ENCODE assay signal across 1 cellular context in the genomic region with DNA sequence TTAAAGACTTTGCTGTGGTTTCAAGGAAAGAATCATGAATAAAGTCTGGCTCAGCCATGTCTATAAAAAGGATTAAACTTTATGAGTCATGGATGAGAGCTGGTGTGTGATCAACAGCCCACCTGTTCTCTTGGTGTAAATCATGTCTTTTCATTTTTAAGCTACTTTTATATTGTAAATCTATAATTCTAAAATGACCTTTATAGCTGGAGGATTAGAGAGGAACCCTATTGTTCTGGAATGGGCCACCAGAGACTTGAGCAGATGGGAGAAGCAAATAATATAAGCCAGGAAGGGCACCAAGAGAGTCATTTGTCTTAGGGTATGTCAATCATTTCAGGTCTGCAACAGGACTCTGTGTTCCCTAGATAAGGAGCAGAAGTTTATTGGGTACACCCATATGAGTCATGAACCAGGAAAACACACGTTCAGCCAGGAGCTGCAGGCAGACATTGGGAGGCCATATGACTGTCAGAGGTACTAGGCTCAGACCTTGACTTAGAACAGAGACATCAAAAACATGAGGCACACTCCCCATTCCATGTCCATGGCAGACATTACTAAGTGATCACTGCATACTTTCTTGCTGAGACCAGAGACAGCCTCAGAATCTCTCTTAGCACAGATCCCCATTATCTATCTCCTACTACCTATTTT.
A peak's percentile ranks its signal among the peaks of the same experiment; 100 is the strongest.
TF ChIP-seq lines count a peak whose summit lies in the region.

No MANE protein-coding gene starts in this region.

TF ChIP-seq in K562, 482 proteins besides CTCF, POLR2A, EP300 and RAD21 (continued from another document and continues in another):
- TF ChIP-seq, protein P1, sequence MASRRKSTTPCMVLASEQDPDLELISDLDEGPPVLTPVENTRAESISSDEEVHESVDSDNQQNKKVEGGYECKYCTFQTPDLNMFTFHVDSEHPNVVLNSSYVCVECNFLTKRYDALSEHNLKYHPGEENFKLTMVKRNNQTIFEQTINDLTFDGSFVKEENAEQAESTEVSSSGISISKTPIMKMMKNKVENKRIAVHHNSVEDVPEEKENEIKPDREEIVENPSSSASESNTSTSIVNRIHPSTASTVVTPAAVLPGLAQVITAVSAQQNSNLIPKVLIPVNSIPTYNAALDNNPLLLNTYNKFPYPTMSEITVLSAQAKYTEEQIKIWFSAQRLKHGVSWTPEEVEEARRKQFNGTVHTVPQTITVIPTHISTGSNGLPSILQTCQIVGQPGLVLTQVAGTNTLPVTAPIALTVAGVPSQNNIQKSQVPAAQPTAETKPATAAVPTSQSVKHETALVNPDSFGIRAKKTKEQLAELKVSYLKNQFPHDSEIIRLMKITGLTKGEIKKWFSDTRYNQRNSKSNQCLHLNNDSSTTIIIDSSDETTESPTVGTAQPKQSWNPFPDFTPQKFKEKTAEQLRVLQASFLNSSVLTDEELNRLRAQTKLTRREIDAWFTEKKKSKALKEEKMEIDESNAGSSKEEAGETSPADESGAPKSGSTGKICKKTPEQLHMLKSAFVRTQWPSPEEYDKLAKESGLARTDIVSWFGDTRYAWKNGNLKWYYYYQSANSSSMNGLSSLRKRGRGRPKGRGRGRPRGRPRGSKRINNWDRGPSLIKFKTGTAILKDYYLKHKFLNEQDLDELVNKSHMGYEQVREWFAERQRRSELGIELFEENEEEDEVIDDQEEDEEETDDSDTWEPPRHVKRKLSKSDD (conservative IDR thresholded peaks at IDR 0.05; ENCODE audit: low read length) = no peak
- TF ChIP-seq SETDB1 (IDR thresholded peaks at IDR 0.05; ENCODE audit: low read length) = no peak
- TF ChIP-seq RUNX1 (IDR thresholded peaks at IDR 0.05; ENCODE audit: low read depth) = no peak
- peak; percentile 76 for TF ChIP-seq NCOR1 (IDR thresholded peaks at IDR 0.05)
- TF ChIP-seq, protein P2, sequence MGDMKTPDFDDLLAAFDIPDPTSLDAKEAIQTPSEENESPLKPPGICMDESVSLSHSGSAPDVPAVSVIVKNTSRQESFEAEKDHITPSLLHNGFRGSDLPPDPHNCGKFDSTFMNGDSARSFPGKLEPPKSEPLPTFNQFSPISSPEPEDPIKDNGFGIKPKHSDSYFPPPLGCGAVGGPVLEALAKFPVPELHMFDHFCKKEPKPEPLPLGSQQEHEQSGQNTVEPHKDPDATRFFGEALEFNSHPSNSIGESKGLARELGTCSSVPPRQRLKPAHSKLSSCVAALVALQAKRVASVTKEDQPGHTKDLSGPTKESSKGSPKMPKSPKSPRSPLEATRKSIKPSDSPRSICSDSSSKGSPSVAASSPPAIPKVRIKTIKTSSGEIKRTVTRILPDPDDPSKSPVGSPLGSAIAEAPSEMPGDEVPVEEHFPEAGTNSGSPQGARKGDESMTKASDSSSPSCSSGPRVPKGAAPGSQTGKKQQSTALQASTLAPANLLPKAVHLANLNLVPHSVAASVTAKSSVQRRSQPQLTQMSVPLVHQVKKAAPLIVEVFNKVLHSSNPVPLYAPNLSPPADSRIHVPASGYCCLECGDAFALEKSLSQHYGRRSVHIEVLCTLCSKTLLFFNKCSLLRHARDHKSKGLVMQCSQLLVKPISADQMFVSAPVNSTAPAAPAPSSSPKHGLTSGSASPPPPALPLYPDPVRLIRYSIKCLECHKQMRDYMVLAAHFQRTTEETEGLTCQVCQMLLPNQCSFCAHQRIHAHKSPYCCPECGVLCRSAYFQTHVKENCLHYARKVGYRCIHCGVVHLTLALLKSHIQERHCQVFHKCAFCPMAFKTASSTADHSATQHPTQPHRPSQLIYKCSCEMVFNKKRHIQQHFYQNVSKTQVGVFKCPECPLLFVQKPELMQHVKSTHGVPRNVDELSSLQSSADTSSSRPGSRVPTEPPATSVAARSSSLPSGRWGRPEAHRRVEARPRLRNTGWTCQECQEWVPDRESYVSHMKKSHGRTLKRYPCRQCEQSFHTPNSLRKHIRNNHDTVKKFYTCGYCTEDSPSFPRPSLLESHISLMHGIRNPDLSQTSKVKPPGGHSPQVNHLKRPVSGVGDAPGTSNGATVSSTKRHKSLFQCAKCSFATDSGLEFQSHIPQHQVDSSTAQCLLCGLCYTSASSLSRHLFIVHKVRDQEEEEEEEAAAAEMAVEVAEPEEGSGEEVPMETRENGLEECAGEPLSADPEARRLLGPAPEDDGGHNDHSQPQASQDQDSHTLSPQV (IDR thresholded peaks at IDR 0.05) = 0 out of 2 replicates have a peak, but pooled peaks have one; percentile 25
- TF ChIP-seq RBM14 (IDR thresholded peaks at IDR 0.05; ENCODE audit: borderline replicate concordance, insufficient read depth, low read depth, low read length) = no peak
- TF ChIP-seq, protein P3, sequence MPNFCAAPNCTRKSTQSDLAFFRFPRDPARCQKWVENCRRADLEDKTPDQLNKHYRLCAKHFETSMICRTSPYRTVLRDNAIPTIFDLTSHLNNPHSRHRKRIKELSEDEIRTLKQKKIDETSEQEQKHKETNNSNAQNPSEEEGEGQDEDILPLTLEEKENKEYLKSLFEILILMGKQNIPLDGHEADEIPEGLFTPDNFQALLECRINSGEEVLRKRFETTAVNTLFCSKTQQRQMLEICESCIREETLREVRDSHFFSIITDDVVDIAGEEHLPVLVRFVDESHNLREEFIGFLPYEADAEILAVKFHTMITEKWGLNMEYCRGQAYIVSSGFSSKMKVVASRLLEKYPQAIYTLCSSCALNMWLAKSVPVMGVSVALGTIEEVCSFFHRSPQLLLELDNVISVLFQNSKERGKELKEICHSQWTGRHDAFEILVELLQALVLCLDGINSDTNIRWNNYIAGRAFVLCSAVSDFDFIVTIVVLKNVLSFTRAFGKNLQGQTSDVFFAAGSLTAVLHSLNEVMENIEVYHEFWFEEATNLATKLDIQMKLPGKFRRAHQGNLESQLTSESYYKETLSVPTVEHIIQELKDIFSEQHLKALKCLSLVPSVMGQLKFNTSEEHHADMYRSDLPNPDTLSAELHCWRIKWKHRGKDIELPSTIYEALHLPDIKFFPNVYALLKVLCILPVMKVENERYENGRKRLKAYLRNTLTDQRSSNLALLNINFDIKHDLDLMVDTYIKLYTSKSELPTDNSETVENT (CRISPR knock-in tag; IDR thresholded peaks at IDR 0.05) = no peak
- TF ChIP-seq, protein P4, sequence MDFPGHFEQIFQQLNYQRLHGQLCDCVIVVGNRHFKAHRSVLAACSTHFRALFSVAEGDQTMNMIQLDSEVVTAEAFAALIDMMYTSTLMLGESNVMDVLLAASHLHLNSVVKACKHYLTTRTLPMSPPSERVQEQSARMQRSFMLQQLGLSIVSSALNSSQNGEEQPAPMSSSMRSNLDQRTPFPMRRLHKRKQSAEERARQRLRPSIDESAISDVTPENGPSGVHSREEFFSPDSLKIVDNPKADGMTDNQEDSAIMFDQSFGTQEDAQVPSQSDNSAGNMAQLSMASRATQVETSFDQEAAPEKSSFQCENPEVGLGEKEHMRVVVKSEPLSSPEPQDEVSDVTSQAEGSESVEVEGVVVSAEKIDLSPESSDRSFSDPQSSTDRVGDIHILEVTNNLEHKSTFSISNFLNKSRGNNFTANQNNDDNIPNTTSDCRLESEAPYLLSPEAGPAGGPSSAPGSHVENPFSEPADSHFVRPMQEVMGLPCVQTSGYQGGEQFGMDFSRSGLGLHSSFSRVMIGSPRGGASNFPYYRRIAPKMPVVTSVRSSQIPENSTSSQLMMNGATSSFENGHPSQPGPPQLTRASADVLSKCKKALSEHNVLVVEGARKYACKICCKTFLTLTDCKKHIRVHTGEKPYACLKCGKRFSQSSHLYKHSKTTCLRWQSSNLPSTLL (IDR thresholded peaks at IDR 0.05) = no peak
- no peak for TF ChIP-seq ZNF197 (CRISPR knock-in tag; IDR thresholded peaks at IDR 0.05; ENCODE audit: low read depth)
- TF ChIP-seq TOE1 (IDR thresholded peaks at IDR 0.05; ENCODE audit: borderline replicate concordance) = no peak
- no peak for TF ChIP-seq TOE1 (CRISPR knock-in tag; IDR thresholded peaks at IDR 0.05; ENCODE audit: borderline replicate concordance, low read depth)
- TF ChIP-seq ZNF316 (IDR thresholded peaks at IDR 0.05) = no peak
- no peak for TF ChIP-seq EWSR1 (IDR thresholded peaks at IDR 0.05; ENCODE audit: borderline replicate concordance, low read depth, partially characterized antibody)
- no peak; the same call in 1 of the 2 replicates for TF ChIP-seq SMAD4 (CRISPR knock-in tag; conservative IDR thresholded peaks at IDR 0.05)
- TF ChIP-seq TAL1 (IDR thresholded peaks at IDR 0.05) = peak; percentile 79
- TF ChIP-seq ZNF586 (CRISPR knock-in tag; conservative IDR thresholded peaks at IDR 0.05) = no peak
- TF ChIP-seq ZNF146 (CRISPR knock-in tag; IDR thresholded peaks at IDR 0.05; ENCODE audit: unreplicated experiment) = no peak
- TF ChIP-seq TAF15 (IDR thresholded peaks at IDR 0.05; ENCODE audit: low read depth, low read length) = no peak
- no peak for TF ChIP-seq ZNF445 (CRISPR knock-in tag; IDR thresholded peaks at IDR 0.05; ENCODE audit: low read depth)
- TF ChIP-seq, protein P5, sequence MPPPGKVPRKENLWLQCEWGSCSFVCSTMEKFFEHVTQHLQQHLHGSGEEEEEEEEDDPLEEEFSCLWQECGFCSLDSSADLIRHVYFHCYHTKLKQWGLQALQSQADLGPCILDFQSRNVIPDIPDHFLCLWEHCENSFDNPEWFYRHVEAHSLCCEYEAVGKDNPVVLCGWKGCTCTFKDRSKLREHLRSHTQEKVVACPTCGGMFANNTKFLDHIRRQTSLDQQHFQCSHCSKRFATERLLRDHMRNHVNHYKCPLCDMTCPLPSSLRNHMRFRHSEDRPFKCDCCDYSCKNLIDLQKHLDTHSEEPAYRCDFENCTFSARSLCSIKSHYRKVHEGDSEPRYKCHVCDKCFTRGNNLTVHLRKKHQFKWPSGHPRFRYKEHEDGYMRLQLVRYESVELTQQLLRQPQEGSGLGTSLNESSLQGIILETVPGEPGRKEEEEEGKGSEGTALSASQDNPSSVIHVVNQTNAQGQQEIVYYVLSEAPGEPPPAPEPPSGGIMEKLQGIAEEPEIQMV (tag; conservative IDR thresholded peaks at IDR 0.05; ENCODE audit: low read depth) = no peak
- no peak for TF ChIP-seq POLR3A (IDR thresholded peaks at IDR 0.05; ENCODE audit: borderline replicate concordance, extremely low read depth, insufficient read depth, insufficient read length)
- TF ChIP-seq, protein P6, sequence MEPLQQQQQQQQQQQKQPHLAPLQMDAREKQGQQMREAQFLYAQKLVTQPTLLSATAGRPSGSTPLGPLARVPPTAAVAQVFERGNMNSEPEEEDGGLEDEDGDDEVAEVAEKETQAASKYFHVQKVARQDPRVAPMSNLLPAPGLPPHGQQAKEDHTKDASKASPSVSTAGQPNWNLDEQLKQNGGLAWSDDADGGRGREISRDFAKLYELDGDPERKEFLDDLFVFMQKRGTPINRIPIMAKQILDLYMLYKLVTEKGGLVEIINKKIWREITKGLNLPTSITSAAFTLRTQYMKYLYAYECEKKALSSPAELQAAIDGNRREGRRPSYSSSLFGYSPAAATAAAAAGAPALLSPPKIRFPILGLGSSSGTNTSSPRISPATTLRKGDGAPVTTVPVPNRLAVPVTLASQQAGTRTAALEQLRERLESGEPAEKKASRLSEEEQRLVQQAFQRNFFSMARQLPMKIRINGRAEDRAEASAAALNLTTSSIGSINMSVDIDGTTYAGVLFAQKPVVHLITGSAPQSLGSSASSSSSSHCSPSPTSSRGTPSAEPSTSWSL (CRISPR knock-in tag; IDR thresholded peaks at IDR 0.05; ENCODE audit: borderline replicate concordance) = no peak
- TF ChIP-seq, protein P7, sequence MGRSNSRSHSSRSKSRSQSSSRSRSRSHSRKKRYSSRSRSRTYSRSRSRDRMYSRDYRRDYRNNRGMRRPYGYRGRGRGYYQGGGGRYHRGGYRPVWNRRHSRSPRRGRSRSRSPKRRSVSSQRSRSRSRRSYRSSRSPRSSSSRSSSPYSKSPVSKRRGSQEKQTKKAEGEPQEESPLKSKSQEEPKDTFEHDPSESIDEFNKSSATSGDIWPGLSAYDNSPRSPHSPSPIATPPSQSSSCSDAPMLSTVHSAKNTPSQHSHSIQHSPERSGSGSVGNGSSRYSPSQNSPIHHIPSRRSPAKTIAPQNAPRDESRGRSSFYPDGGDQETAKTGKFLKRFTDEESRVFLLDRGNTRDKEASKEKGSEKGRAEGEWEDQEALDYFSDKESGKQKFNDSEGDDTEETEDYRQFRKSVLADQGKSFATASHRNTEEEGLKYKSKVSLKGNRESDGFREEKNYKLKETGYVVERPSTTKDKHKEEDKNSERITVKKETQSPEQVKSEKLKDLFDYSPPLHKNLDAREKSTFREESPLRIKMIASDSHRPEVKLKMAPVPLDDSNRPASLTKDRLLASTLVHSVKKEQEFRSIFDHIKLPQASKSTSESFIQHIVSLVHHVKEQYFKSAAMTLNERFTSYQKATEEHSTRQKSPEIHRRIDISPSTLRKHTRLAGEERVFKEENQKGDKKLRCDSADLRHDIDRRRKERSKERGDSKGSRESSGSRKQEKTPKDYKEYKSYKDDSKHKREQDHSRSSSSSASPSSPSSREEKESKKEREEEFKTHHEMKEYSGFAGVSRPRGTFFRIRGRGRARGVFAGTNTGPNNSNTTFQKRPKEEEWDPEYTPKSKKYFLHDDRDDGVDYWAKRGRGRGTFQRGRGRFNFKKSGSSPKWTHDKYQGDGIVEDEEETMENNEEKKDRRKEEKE (IDR thresholded peaks at IDR 0.05; ENCODE audit: borderline replicate concordance in 1 of 2, control insufficient read depth in 1 of 2, low read depth in 2 of 2, low read length in 1 of 2) = no peak
- TF ChIP-seq BCL6 (CRISPR knock-in tag; IDR thresholded peaks at IDR 0.05) = no peak
- TF ChIP-seq CBFA2T3 (IDR thresholded peaks at IDR 0.05) = peak; percentile 89
- no peak for TF ChIP-seq HIVEP1 (CRISPR knock-in tag; IDR thresholded peaks at IDR 0.05)
- 0 out of 2 replicates have a peak, but pooled peaks have one; percentile 43 for TF ChIP-seq MTA3 (IDR thresholded peaks at IDR 0.05; ENCODE audit: borderline replicate concordance)
- peak; percentile 64 to 76; a peak in 2 of 4 replicates for TF ChIP-seq FOXK2 (conservative IDR thresholded peaks at IDR 0.05 in 1 of 2, IDR thresholded peaks at IDR 0.05 in 1 of 2; ENCODE audit: low read depth in 2 of 2)
- TF ChIP-seq MCM5 (IDR thresholded peaks at IDR 0.05; ENCODE audit: low read depth) = no peak
- TF ChIP-seq SMARCE1 (IDR thresholded peaks at IDR 0.05) = peak; percentile 87
- no peak for TF ChIP-seq HNRNPH1 (optimal IDR thresholded peaks at IDR 0.05; ENCODE audit: low read depth, low read length)
- no peak for TF ChIP-seq HDAC6 (IDR thresholded peaks at IDR 0.05; ENCODE audit: low read depth, low read length)
- peak; percentile 97 for TF ChIP-seq JUND (IDR thresholded peaks at IDR 0.05; ENCODE audit: borderline replicate concordance, low read depth, low read length)
- TF ChIP-seq JUND (tag; IDR thresholded peaks at IDR 0.05; ENCODE audit: borderline replicate concordance, low read depth, low read length) = peak; percentile 95; the same call in 2 of the 3 replicates
- TF ChIP-seq SMARCA4 (IDR thresholded peaks at IDR 0.05) = peak; percentile 92
- TF ChIP-seq BDP1 (IDR thresholded peaks at IDR 0.05; ENCODE audit: insufficient read depth, insufficient read length) = no peak
- no peak for TF ChIP-seq HNRNPLL (IDR thresholded peaks at IDR 0.05; ENCODE audit: low read depth, low read length, poor library complexity, severe bottlenecking)
- TF ChIP-seq, protein P8, sequence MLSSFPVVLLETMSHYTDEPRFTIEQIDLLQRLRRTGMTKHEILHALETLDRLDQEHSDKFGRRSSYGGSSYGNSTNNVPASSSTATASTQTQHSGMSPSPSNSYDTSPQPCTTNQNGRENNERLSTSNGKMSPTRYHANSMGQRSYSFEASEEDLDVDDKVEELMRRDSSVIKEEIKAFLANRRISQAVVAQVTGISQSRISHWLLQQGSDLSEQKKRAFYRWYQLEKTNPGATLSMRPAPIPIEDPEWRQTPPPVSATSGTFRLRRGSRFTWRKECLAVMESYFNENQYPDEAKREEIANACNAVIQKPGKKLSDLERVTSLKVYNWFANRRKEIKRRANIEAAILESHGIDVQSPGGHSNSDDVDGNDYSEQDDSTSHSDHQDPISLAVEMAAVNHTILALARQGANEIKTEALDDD (IDR thresholded peaks at IDR 0.05) = no peak
- no peak for TF ChIP-seq ZFX (CRISPR knock-in tag; IDR thresholded peaks at IDR 0.05)
- TF ChIP-seq CEBPG (CRISPR knock-in tag; IDR thresholded peaks at IDR 0.05) = no peak
- TF ChIP-seq CEBPG (tag; conservative IDR thresholded peaks at IDR 0.05 in 1 of 2, IDR thresholded peaks at IDR 0.05 in 1 of 2) = no peak
- TF ChIP-seq NFIC (IDR thresholded peaks at IDR 0.05) = peak; percentile 45
